In genomic region chr20:32497589-32498224, GRCh38 we compare ENCODE assay signal across 13 cellular contexts.
DNase-seq lines count a peak whose midpoint lies in the region; ATAC-seq and TF ChIP-seq lines count a peak whose summit lies in the region.
"Had no signal": no experiment of that assay in that cellular context is flagged by ENCODE, and none has a peak within 500 bp of the region (broad histone marks: within the 10 kb centered on the region; RNA-seq: fewer than 3 reads in every experiment).

No MANE protein-coding gene starts in this region.

- no peak overlapping the region for H2BK120ac ChIP-seq in neuronal stem cell (ENCODE audit: low read depth, low read length)

- H3K9me3 ChIP-seq in RWPE2 (ENCODE audit: severe bottlenecking) (no peaks in the 10 kb centered on the region), hepatocyte (ENCODE audit: low read depth) (no peaks in the 10 kb centered on the region), neuronal stem cell (replicated peaks in 1 of 2; ENCODE audit: control insufficient read depth in 2 of 2, insufficient read depth in 1 of 2, low read depth in 1 of 2, low read length in 2 of 2) (no peaks in the 10 kb centered on the region)

- no peak overlapping the region for H3K4ac ChIP-seq in neuronal stem cell (ENCODE audit: low read length)

- intact Hi-C loops in activated T-helper 1 cell treated with anti-CD3 and anti-CD28 coated beads, Interleukin-12 subunit alpha, Interleukin-12 subunit beta, Interleukin-2, Interleukin-4 antibody, amounts not matched to agents 30 ng/mL and 10 ng/mL and 1 ng/mL, durations not matched to agents 14 hours and 24 hours and 36 hours (cut with micrococcal nuclease): no loop called here

- H3K4me1 ChIP-seq in RWPE2 (ENCODE audit: insufficient read depth, poor library complexity, severe bottlenecking) (peaks cover 9% of the 10 kb centered on the region), hepatocyte (ENCODE audit: insufficient read depth) (peaks cover 10% of the 10 kb centered on the region), neuronal stem cell (ENCODE audit: control insufficient read depth in 2 of 2, insufficient read depth in 1 of 2, low read depth in 1 of 2, low read length in 2 of 2) (peaks cover 7 to 19% of the 10 kb centered on the region in 2 donors)

- H3K4me1 Mint-ChIP-seq in activated T-helper 1 cell treated with anti-CD3 and anti-CD28 coated beads, Interleukin-12 subunit alpha, Interleukin-12 subunit beta, Interleukin-2, Interleukin-4 antibody, amounts not matched to agents 30 ng/mL and 10 ng/mL and 1 ng/mL, durations not matched to agents 14 hours and 24 hours and 36 hours (ENCODE audit: low read depth): no peaks in the 10 kb centered on the region

- WGBS in hepatocyte (ENCODE audit: low lambda C conversion rate, missing lambda C conversion rate): 44% methylated on average over 13 of the region's 13 CpGs
- no CpG with 5 or more reads among the region's 13 CpGs for WGBS in neuronal stem cell (ENCODE audit: extremely low coverage in 2 of 2, insufficient read length in 2 of 2, insufficient replicate concordance in 1 of 2), 2 donors

- H3K4me2 ChIP-seq in hepatocyte (peak overlapping the region; percentile 28), neuronal stem cell (ENCODE audit: insufficient read depth, low read length, poor library complexity, severe bottlenecking) (no peak overlapping the region)

- peak overlapping the region; percentile 20 for H3K23ac ChIP-seq in neuronal stem cell (ENCODE audit: low read depth, low read length, poor library complexity)

- H2BK5ac ChIP-seq in neuronal stem cell (ENCODE audit: low read length): no peak overlapping the region

- H2BK15ac ChIP-seq in neuronal stem cell (ENCODE audit: low read length): no peak overlapping the region

- H3K36me3 Mint-ChIP-seq in activated T-helper 1 cell treated with anti-CD3 and anti-CD28 coated beads, Interleukin-12 subunit alpha, Interleukin-12 subunit beta, Interleukin-2, Interleukin-4 antibody, amounts not matched to agents 30 ng/mL and 10 ng/mL and 1 ng/mL, durations not matched to agents 14 hours and 24 hours and 36 hours (ENCODE audit: low read depth): peaks cover 3% of the 10 kb centered on the region
- H3K36me3 Mint-ChIP-seq: naive B cell had no signal

- no peaks in the 10 kb centered on the region for H3K27me3 ChIP-seq in H7 (ENCODE audit: control insufficient read depth, insufficient read depth, low read length)
- no peaks in the 10 kb centered on the region for H3K27me3 ChIP-seq in RWPE2 (ENCODE audit: insufficient read depth, poor library complexity, severe bottlenecking)
- H3K27me3 ChIP-seq in hepatocyte: no peaks in the 10 kb centered on the region
- H3K27me3 ChIP-seq in neuronal stem cell (ENCODE audit: control insufficient read depth in 3 of 3, insufficient read depth in 3 of 3, low read depth in 1 of 3, low read length in 3 of 3): no peaks in the 10 kb centered on the region
- H3K27me3 ChIP-seq: dorsolateral prefrontal cortex had no signal

- H4K8ac ChIP-seq in neuronal stem cell (ENCODE audit: low read depth, low read length): no peak overlapping the region

- H3K9me3 Mint-ChIP-seq in activated T-helper 1 cell treated with anti-CD3 and anti-CD28 coated beads, Interleukin-12 subunit alpha, Interleukin-12 subunit beta, Interleukin-2, Interleukin-4 antibody, amounts not matched to agents 30 ng/mL and 10 ng/mL and 1 ng/mL, durations not matched to agents 14 hours and 24 hours and 36 hours: no peaks in the 10 kb centered on the region
- H3K9me3 Mint-ChIP-seq: naive B cell had no signal

- H4K91ac ChIP-seq in neuronal stem cell (ENCODE audit: low read depth, low read length, poor library complexity): no peak overlapping the region

- H3K14ac ChIP-seq in neuronal stem cell (ENCODE audit: low read length): no peak overlapping the region

- DNase-seq in H7 (peak; percentile 55), RWPE2 (ENCODE audit: low spot score) (peak; percentile 81), hepatocyte (ENCODE audit: low spot score) (no peak), neuronal stem cell (ENCODE audit: low spot score) (no peak), anterior cingulate cortex (lab: John Stamatoyannopoulos, UW) (no peak)
- no peak for DNase-seq in activated T-helper 1 cell treated with anti-CD3 and anti-CD28 coated beads, Interleukin-12 subunit alpha, Interleukin-12 subunit beta, Interleukin-2, Interleukin-4 antibody, amounts not matched to agents 30 ng/mL and 10 ng/mL and 1 ng/mL, durations not matched to agents 14 hours and 24 hours and 36 hours (ENCODE audit: low spot score)
- DNase-seq: GM23248, naive B cell had no signal

- H3K9ac ChIP-seq in neuronal stem cell (ENCODE audit: low read depth, low read length, poor library complexity): no peak overlapping the region
- H3K9ac ChIP-seq: GM23248 had no signal

- no peaks in the 10 kb centered on the region for H3K79me1 ChIP-seq in neuronal stem cell (ENCODE audit: low read depth, low read length)

- H3K9me2 ChIP-seq in hepatocyte (replicated peaks; ENCODE audit: insufficient read depth): no peaks in the 10 kb centered on the region

- no peak overlapping the region for H2BK12ac ChIP-seq in neuronal stem cell (ENCODE audit: low read length)

- H3K18ac ChIP-seq in neuronal stem cell (ENCODE audit: low read length): no peak overlapping the region

- no peak overlapping the region for H3K4me3 Mint-ChIP-seq in activated T-helper 1 cell treated with anti-CD3 and anti-CD28 coated beads, Interleukin-12 subunit alpha, Interleukin-12 subunit beta, Interleukin-2, Interleukin-4 antibody, amounts not matched to agents 30 ng/mL and 10 ng/mL and 1 ng/mL, durations not matched to agents 14 hours and 24 hours and 36 hours
- H3K4me3 Mint-ChIP-seq: naive B cell had no signal

- H2AK5ac ChIP-seq in neuronal stem cell (ENCODE audit: low read depth, low read length): peak overlapping the region; percentile 22

- ATAC-seq in RWPE2 (ENCODE audit: low read depth): no peak
- no peak for ATAC-seq in HG03521 (IDR thresholded peaks at IDR 0.05; ENCODE audit: unreplicated experiment)
- ATAC-seq in HG03045 (IDR thresholded peaks at IDR 0.05; ENCODE audit: unreplicated experiment): no peak

- H3K79me2 ChIP-seq in hepatocyte: peaks cover 6% of the 10 kb centered on the region

- H3K36me3 ChIP-seq in H7 (replicated peaks; ENCODE audit: control insufficient read depth, insufficient read depth, low read length) (no peaks in the 10 kb centered on the region), RWPE2 (ENCODE audit: low read depth) (no peaks in the 10 kb centered on the region), hepatocyte (replicated peaks; ENCODE audit: insufficient read depth, low read depth) (no peaks in the 10 kb centered on the region), neuronal stem cell (replicated peaks in 1 of 2; ENCODE audit: control insufficient read depth in 2 of 2, insufficient read depth in 2 of 2, low read length in 2 of 2) (no peaks in the 10 kb centered on the region)

- TF ChIP-seq CTCF in RWPE2 (IDR thresholded peaks at IDR 0.05; ENCODE audit: poor library complexity, severe bottlenecking) (no peak), hepatocyte (IDR thresholded peaks at IDR 0.05; ENCODE audit: poor library complexity) (no peak)

- H3K4me3 ChIP-seq in H7 (ENCODE audit: insufficient read depth, low read depth, low read length): no peak overlapping the region
- H3K4me3 ChIP-seq in RWPE2 (ENCODE audit: severe bottlenecking): no peak overlapping the region
- no peak overlapping the region for H3K4me3 ChIP-seq in hepatocyte
- H3K4me3 ChIP-seq in neuronal stem cell (ENCODE audit: low read length in 2 of 2): no peak overlapping the region
- H3K4me3 ChIP-seq: dorsolateral prefrontal cortex, GM23248, SK-N-MC had no signal

- H2AFZ ChIP-seq in hepatocyte (peak overlapping the region; percentile 6), neuronal stem cell (ENCODE audit: low read length) (peak overlapping the region; percentile 88)
- H2AFZ ChIP-seq: GM23248 had no signal

- no peaks in the 10 kb centered on the region for H3K27me3 Mint-ChIP-seq in activated T-helper 1 cell treated with anti-CD3 and anti-CD28 coated beads, Interleukin-12 subunit alpha, Interleukin-12 subunit beta, Interleukin-2, Interleukin-4 antibody, amounts not matched to agents 30 ng/mL and 10 ng/mL and 1 ng/mL, durations not matched to agents 14 hours and 24 hours and 36 hours (ENCODE audit: insufficient read depth)
- H3K27me3 Mint-ChIP-seq: naive B cell had no signal

- no peak overlapping the region for H3K27ac Mint-ChIP-seq in activated T-helper 1 cell treated with anti-CD3 and anti-CD28 coated beads, Interleukin-12 subunit alpha, Interleukin-12 subunit beta, Interleukin-2, Interleukin-4 antibody, amounts not matched to agents 30 ng/mL and 10 ng/mL and 1 ng/mL, durations not matched to agents 14 hours and 24 hours and 36 hours
- H3K27ac Mint-ChIP-seq: naive B cell had no signal

- H3K27ac ChIP-seq in RWPE2 (ENCODE audit: poor library complexity, severe bottlenecking) (no peak overlapping the region), hepatocyte (peak overlapping the region; percentile 2), neuronal stem cell (replicated peaks; ENCODE audit: low read length) (no peak overlapping the region)
- H3K27ac ChIP-seq: dorsolateral prefrontal cortex, GM23248, HL-60, SK-N-MC had no signal

- no peaks in the 10 kb centered on the region for H4K20me1 ChIP-seq in hepatocyte (ENCODE audit: insufficient read depth, poor library complexity, severe bottlenecking)

Comparison
In these comparisons a context has a peak if more than half of its experiments do, and no peak if none do; other contexts are left out.
1. DNase-seq: peak in H7 (single experiment) and RWPE2 (single experiment); none in hepatocyte (single experiment), neuronal stem cell (single experiment), anterior cingulate cortex (0 of 58) and activated T-helper 1 cell treated with anti-CD3 and anti-CD28 coated beads, Interleukin-12 subunit alpha, Interleukin-12 subunit beta, Interleukin-2, Interleukin-4 antibody, amounts not matched to agents 30 ng/mL and 10 ng/mL and 1 ng/mL, durations not matched to agents 14 hours and 24 hours and 36 hours (single experiment).